Comparison of ENCODE assay signal across 16 cellular contexts in genomic region chr13:99370476-99371272, GRCh38.
DNase-seq lines count a peak whose midpoint lies in the region; ATAC-seq and TF ChIP-seq lines count a peak whose summit lies in the region.
"Had no signal": no experiment of that assay in that cellular context is flagged by ENCODE, and none has a peak within 500 bp of the region (broad histone marks: within the 10 kb centered on the region; RNA-seq: fewer than 3 reads in every experiment).

No MANE protein-coding gene starts in this region.

- H3K9me3 ChIP-seq in mammary epithelial cell (replicated peaks; ENCODE audit: insufficient read depth, low read length), result no peaks in the 10 kb centered on the region
- no peaks in the 10 kb centered on the region for H3K9me3 ChIP-seq in endodermal cell (ENCODE audit: control insufficient read depth, low read length)
- no peaks in the 10 kb centered on the region for H3K9me3 ChIP-seq in prostate gland
- H3K9me3 ChIP-seq: SJSA1, thoracic aorta had no signal

- H3K4me2 ChIP-seq in mammary epithelial cell (ENCODE audit: insufficient read depth, low read depth, low read length), result no peak overlapping the region
- H3K4me2 ChIP-seq: KMS-11 had no signal

- BruUV-seq in MCF 10A (replicated peaks; lab: Mats Ljungman, UMichigan) (no TSS peak), mammary epithelial cell (replicated peaks; lab: Mats Ljungman, UMichigan) (no TSS peak)

- no peaks in the 10 kb centered on the region for H4K20me1 ChIP-seq in mammary epithelial cell (ENCODE audit: insufficient read depth, low read length)

- WGBS in mammary epithelial cell (ENCODE audit: low coverage, missing lambda C conversion rate), result 98% methylated on average over 11 of the region's 11 CpGs
- 88 to 92% methylated on average over 6 to 9 of the region's 11 CpGs for WGBS in endodermal cell (ENCODE audit: insufficient coverage in 1 of 2, insufficient read length in 1 of 2), 2 experiments
- WGBS in prostate gland, result 89% methylated on average over 11 of the region's 11 CpGs

- H3K79me2 ChIP-seq in mammary epithelial cell (ENCODE audit: insufficient read depth, low read length), result no peaks in the 10 kb centered on the region

- H3K27ac ChIP-seq in mammary epithelial cell (ENCODE audit: insufficient read depth, low read depth, low read length) (no peak overlapping the region), endodermal cell (ENCODE audit: low read depth, low read length) (no peak overlapping the region), prostate gland (no peak overlapping the region)
- H3K27ac ChIP-seq: foreskin keratinocyte, KMS-11, SJSA1, thoracic aorta had no signal

- H3K27ac Mint-ChIP-seq in MCF 10A (ENCODE audit: low read depth, unreplicated experiment) (peak overlapping the region; percentile 44), endodermal cell (no peak overlapping the region)
- peak overlapping the region; percentile 7 for H3K27ac Mint-ChIP-seq in activated CD4-positive, alpha-beta memory T cell treated with anti-CD3 and anti-CD28 coated beads, Interleukin-2, amount 10 ng/mL, durations not matched to agents 7 days and 5 days

- H3K4me3 Mint-ChIP-seq in MCF 10A (ENCODE audit: unreplicated experiment), result no peak overlapping the region
- H3K4me3 Mint-ChIP-seq in activated CD4-positive, alpha-beta memory T cell treated with anti-CD3 and anti-CD28 coated beads, Interleukin-2, amount 10 ng/mL, durations not matched to agents 7 days and 5 days, result no peak overlapping the region
- H3K4me3 Mint-ChIP-seq in endodermal cell, result no peak overlapping the region
- H3K4me3 Mint-ChIP-seq: neural crest cell had no signal

- H3K4me1 ChIP-seq in mammary epithelial cell (ENCODE audit: insufficient read depth, low read length), result no peaks in the 10 kb centered on the region
- no peaks in the 10 kb centered on the region for H3K4me1 ChIP-seq in endodermal cell (ENCODE audit: control insufficient read depth, insufficient read depth, low read length)
- H3K4me1 ChIP-seq in prostate gland (replicated peaks), result no peaks in the 10 kb centered on the region
- H3K4me1 ChIP-seq: foreskin keratinocyte had no signal

- H3K9me3 Mint-ChIP-seq in MCF 10A (ENCODE audit: unreplicated experiment) (no peaks in the 10 kb centered on the region), endodermal cell (no peaks in the 10 kb centered on the region)
- no peaks in the 10 kb centered on the region for H3K9me3 Mint-ChIP-seq in activated CD4-positive, alpha-beta memory T cell treated with anti-CD3 and anti-CD28 coated beads, Interleukin-2, amount 10 ng/mL, durations not matched to agents 7 days and 5 days
- H3K9me3 Mint-ChIP-seq: neural crest cell had no signal

- ATAC-seq in HG03025 (IDR thresholded peaks at IDR 0.05; ENCODE audit: low FRiP score, unreplicated experiment), result no peak
- ATAC-seq: foreskin keratinocyte had no signal

- in situ Hi-C loops in mammary epithelial cell (cut with MboI; ENCODE audit: low sequenced_read_pairs in 2 of 2), result no loop called here

- H3K36me3 ChIP-seq in mammary epithelial cell (ENCODE audit: insufficient read depth, low read length), result peaks cover 4% of the 10 kb centered on the region
- H3K36me3 ChIP-seq in endodermal cell (ENCODE audit: control insufficient read depth, insufficient read depth, low read length), result peaks cover 40% of the 10 kb centered on the region
- H3K36me3 ChIP-seq in prostate gland, result no peaks in the 10 kb centered on the region
- H3K36me3 ChIP-seq: thoracic aorta had no signal

- TF ChIP-seq CTCF in MCF 10A (IDR thresholded peaks at IDR 0.05; ENCODE audit: unreplicated experiment) (no peak), mammary epithelial cell (conservative IDR thresholded peaks at IDR 0.05 in 1 of 2, IDR thresholded peaks at IDR 0.05 in 1 of 2; ENCODE audit: extremely low read depth in 1 of 2, insufficient read depth in 1 of 2, low read depth in 1 of 2, low read length in 2 of 2) (no peak), endodermal cell (conservative IDR thresholded peaks at IDR 0.05) (no peak), prostate gland (IDR thresholded peaks at IDR 0.05) (no peak)

- dilution Hi-C loops in mammary epithelial cell (cut with HindIII; ENCODE audit: low sequenced_read_pairs), result loop anchor here (5.0 kb wide), 1 partner anchor 82 kb away; no protein-coding TSS in a partner anchor

- DNase-seq in MCF 10A (ENCODE audit: unreplicated experiment) (no peak), mammary epithelial cell (no peak), endodermal cell (peak; percentile 44), ureter (ENCODE audit: low spot score) (peak; percentile 27), erythroblast (lab: John Stamatoyannopoulos, UW) (no peak), prostate gland (ENCODE audit: low spot score) (no peak)
- DNase-seq in activated CD4-positive, alpha-beta memory T cell treated with anti-CD3 and anti-CD28 coated beads, Interleukin-2, amount 10 ng/mL, durations not matched to agents 7 days and 5 days, result no peak
- DNase-seq: DMS153, foreskin keratinocyte, NCI-H1092 treated with DMSO at 0.1 percent for 48 hours, NCI-H524 treated with DMSO at 0.1 percent for 48 hours had no signal

- POLR2A ChIA-PET in MCF 10A (lab: Yijun Ruan, JAX), result no interaction called here
- POLR2A ChIA-PET in activated CD4-positive, alpha-beta memory T cell treated with anti-CD3 and anti-CD28 coated beads, Interleukin-2, amount 10 ng/mL, durations not matched to agents 7 days and 5 days (lab: Charles Lee), result interaction anchor here (3.6 to 4.2 kb wide), 2 partner anchors 11 to 14 kb away, joined by 19 to 23 read pairs; no protein-coding TSS in a partner anchor

- CTCF ChIA-PET in MCF 10A (lab: Yijun Ruan, JAX) (interaction anchor here (1.5 kb wide), 1 partner anchor 70 kb away, joined by 4 read pairs; no protein-coding TSS in a partner anchor), mammary epithelial cell (lab: Charles Lee; ENCODE audit: low non-redundant PET) (no interaction called here)
- CTCF ChIA-PET in activated CD4-positive, alpha-beta memory T cell treated with anti-CD3 and anti-CD28 coated beads, Interleukin-2, amount 10 ng/mL, durations not matched to agents 7 days and 5 days (lab: Charles Lee), result interaction anchor here (0.9 to 7.2 kb wide), 4 partner anchors 14 to 105 kb away, joined by 3 to 35 read pairs (median 11); no protein-coding TSS in a partner anchor

- H3K9ac ChIP-seq in mammary epithelial cell (ENCODE audit: insufficient read depth, low read length) (no peak overlapping the region), endodermal cell (ENCODE audit: extremely low read depth, low read length, poor library complexity, severe bottlenecking) (no peak overlapping the region)
- H3K9ac ChIP-seq: KMS-11 had no signal

- no peak overlapping the region for H2AFZ ChIP-seq in mammary epithelial cell (ENCODE audit: low read depth, low read length)

- TF ChIP-seq POLR2A in erythroblast (IDR thresholded peaks at IDR 0.05; ENCODE audit: low read length), result no peak
- TF ChIP-seq POLR2A in prostate gland (IDR thresholded peaks at IDR 0.05), result no peak

- H3K36me3 Mint-ChIP-seq in MCF 10A (ENCODE audit: insufficient read depth, unreplicated experiment) (peaks cover 36% of the 10 kb centered on the region), endodermal cell (ENCODE audit: low read depth) (peaks cover 35% of the 10 kb centered on the region)
- H3K36me3 Mint-ChIP-seq in activated CD4-positive, alpha-beta memory T cell treated with anti-CD3 and anti-CD28 coated beads, Interleukin-2, amount 10 ng/mL, durations not matched to agents 7 days and 5 days (ENCODE audit: low read depth), result peaks cover 66% of the 10 kb centered on the region

- H3K27me3 ChIP-seq in mammary epithelial cell (ENCODE audit: insufficient read depth, low read length) (no peaks in the 10 kb centered on the region), endodermal cell (ENCODE audit: control insufficient read depth, insufficient read depth, low read length, poor library complexity, severe bottlenecking) (no peaks in the 10 kb centered on the region), prostate gland (replicated peaks; ENCODE audit: insufficient read depth) (no peaks in the 10 kb centered on the region)
- H3K27me3 ChIP-seq: foreskin keratinocyte, SJSA1 had no signal

- H3K27me3 Mint-ChIP-seq in MCF 10A (ENCODE audit: insufficient read depth, unreplicated experiment), result no peaks in the 10 kb centered on the region
- H3K27me3 Mint-ChIP-seq in activated CD4-positive, alpha-beta memory T cell treated with anti-CD3 and anti-CD28 coated beads, Interleukin-2, amount 10 ng/mL, durations not matched to agents 7 days and 5 days, result no peaks in the 10 kb centered on the region
- no peaks in the 10 kb centered on the region for H3K27me3 Mint-ChIP-seq in endodermal cell (ENCODE audit: insufficient read depth)

- intact Hi-C loops in MCF 10A (cut with micrococcal nuclease) (no loop called here), mammary epithelial cell (cut with micrococcal nuclease) (no loop called here), prostate gland (cut with DNase I) (no loop called here)

- H3K4me3 ChIP-seq in mammary epithelial cell (replicated peaks in 1 of 3; ENCODE audit: insufficient read depth in 1 of 3, low read depth in 2 of 3, low read length in 3 of 3) (no peak overlapping the region), endodermal cell (ENCODE audit: low read length) (no peak overlapping the region), prostate gland (no peak overlapping the region)
- H3K4me3 ChIP-seq: SJSA1, thoracic aorta had no signal

- no peaks in the 10 kb centered on the region for H3K4me1 Mint-ChIP-seq in MCF 10A (ENCODE audit: insufficient read depth, unreplicated experiment)
- peaks cover 85% of the 10 kb centered on the region for H3K4me1 Mint-ChIP-seq in activated CD4-positive, alpha-beta memory T cell treated with anti-CD3 and anti-CD28 coated beads, Interleukin-2, amount 10 ng/mL, durations not matched to agents 7 days and 5 days
- peaks cover 9% of the 10 kb centered on the region for H3K4me1 Mint-ChIP-seq in endodermal cell
- H3K4me1 Mint-ChIP-seq: neural crest cell had no signal

Comparison
In these comparisons a context has a peak if more than half of its experiments do, and no peak if none do; other contexts are left out.
1. DNase-seq: peak in endodermal cell (single experiment) and ureter (single experiment); none in MCF 10A (single experiment), mammary epithelial cell (single experiment), activated CD4-positive, alpha-beta memory T cell treated with anti-CD3 and anti-CD28 coated beads, Interleukin-2, amount 10 ng/mL, durations not matched to agents 7 days and 5 days (single experiment), erythroblast (0 of 2) and prostate gland (single experiment).